1 cellular context compared by ENCODE assay signal in the genomic region with DNA sequence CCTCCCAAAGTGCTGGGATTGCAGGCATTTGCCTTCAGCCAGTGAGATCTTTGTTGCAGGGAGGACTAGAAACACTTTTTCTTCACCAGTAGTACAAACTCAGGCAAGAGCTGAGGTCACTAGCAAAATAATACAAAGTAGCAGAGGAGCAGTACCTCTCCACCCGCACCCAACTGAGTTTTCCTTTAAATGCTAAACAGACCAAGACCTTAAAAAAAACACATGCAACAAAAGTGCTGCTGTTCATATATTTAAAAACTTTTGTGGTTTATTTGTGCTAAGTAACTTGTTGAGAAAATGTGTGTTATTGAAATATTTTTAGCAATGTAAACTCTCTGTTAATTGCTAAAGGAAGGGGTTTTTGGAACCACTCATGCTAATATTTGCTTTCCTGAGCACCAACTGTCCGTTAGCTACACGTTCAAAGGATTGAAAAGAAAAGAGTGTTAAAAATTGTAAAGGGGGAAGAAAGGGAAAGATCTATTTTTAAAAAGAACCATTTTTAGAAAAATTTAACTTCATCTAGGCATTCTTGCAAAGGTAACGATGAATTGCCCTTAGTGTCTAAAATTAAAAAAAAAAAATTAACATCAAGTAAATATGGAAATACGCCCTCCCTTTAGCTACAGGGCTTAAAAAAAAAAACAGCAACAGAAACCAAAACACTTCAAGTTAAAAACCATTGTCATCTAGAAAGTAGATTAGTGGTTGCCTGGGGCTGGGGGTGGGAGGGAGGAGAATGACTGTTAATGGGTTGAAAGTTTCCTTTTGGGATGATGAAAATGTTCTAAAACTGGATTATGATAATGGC.
A peak's percentile ranks its signal among the peaks of the same experiment; 100 is the strongest.
TF ChIP-seq lines count a peak whose summit lies in the region.

No MANE protein-coding gene starts in this region.

TF ChIP-seq in GM12878, 131 proteins besides CTCF, POLR2A, EP300 and RAD21 (continued from another document and continues in another):
- TF ChIP-seq, protein P1, sequence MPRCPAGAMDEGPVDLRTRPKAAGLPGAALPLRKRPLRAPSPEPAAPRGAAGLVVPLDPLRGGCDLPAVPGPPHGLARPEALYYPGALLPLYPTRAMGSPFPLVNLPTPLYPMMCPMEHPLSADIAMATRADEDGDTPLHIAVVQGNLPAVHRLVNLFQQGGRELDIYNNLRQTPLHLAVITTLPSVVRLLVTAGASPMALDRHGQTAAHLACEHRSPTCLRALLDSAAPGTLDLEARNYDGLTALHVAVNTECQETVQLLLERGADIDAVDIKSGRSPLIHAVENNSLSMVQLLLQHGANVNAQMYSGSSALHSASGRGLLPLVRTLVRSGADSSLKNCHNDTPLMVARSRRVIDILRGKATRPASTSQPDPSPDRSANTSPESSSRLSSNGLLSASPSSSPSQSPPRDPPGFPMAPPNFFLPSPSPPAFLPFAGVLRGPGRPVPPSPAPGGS (IDR thresholded peaks at IDR 0.05; ENCODE audit: borderline replicate concordance, insufficient read depth, low read depth, low read length, poor library complexity, severe bottlenecking), result no peak
- no peak for TF ChIP-seq BACH1 (IDR thresholded peaks at IDR 0.05; ENCODE audit: borderline replicate concordance)
- TF ChIP-seq YBX1 (IDR thresholded peaks at IDR 0.05), result no peak
- no peak for TF ChIP-seq ZNF622 (IDR thresholded peaks at IDR 0.05)
- no peak for TF ChIP-seq TBL1XR1 (IDR thresholded peaks at IDR 0.05; ENCODE audit: low read depth, low read length)
- TF ChIP-seq RAD51 (IDR thresholded peaks at IDR 0.05), result 0 out of 2 replicates have a peak, but pooled peaks have one; percentile 16
- TF ChIP-seq POLR2AphosphoS2 (IDR thresholded peaks at IDR 0.05; ENCODE audit: low read depth, low read length), result no peak
- TF ChIP-seq JUND (IDR thresholded peaks at IDR 0.05; ENCODE audit: low read depth, low read length), result peak; percentile 40; the same call in 1 of the 2 replicates
- TF ChIP-seq YY1 (IDR thresholded peaks at IDR 0.05; ENCODE audit: low read depth, low read length), result no peak
- TF ChIP-seq NR2C2 (IDR thresholded peaks at IDR 0.05; ENCODE audit: borderline replicate concordance, control insufficient read depth, insufficient read length, low read depth), result no peak
- TF ChIP-seq GABPA (IDR thresholded peaks at IDR 0.05; ENCODE audit: low read depth), result no peak
- no peak for TF ChIP-seq NFYA (IDR thresholded peaks at IDR 0.05; ENCODE audit: borderline replicate concordance, low read depth, low read length)
- peak; percentile 57; the same call in 1 of the 2 replicates for TF ChIP-seq NBN (IDR thresholded peaks at IDR 0.05)
- TF ChIP-seq MTA3 (IDR thresholded peaks at IDR 0.05; ENCODE audit: borderline replicate concordance, low read length), result peak; percentile 51; the same call in 1 of the 2 replicates
- peak; percentile 67 to 72 for TF ChIP-seq IKZF2 (IDR thresholded peaks at IDR 0.05)
- no peak for TF ChIP-seq SP1 (IDR thresholded peaks at IDR 0.05; ENCODE audit: low read depth, low read length)
- TF ChIP-seq TARDBP (IDR thresholded peaks at IDR 0.05; ENCODE audit: borderline replicate concordance), result no peak
- no peak for TF ChIP-seq RB1 (IDR thresholded peaks at IDR 0.05; ENCODE audit: borderline replicate concordance)
- TF ChIP-seq, protein P2, sequence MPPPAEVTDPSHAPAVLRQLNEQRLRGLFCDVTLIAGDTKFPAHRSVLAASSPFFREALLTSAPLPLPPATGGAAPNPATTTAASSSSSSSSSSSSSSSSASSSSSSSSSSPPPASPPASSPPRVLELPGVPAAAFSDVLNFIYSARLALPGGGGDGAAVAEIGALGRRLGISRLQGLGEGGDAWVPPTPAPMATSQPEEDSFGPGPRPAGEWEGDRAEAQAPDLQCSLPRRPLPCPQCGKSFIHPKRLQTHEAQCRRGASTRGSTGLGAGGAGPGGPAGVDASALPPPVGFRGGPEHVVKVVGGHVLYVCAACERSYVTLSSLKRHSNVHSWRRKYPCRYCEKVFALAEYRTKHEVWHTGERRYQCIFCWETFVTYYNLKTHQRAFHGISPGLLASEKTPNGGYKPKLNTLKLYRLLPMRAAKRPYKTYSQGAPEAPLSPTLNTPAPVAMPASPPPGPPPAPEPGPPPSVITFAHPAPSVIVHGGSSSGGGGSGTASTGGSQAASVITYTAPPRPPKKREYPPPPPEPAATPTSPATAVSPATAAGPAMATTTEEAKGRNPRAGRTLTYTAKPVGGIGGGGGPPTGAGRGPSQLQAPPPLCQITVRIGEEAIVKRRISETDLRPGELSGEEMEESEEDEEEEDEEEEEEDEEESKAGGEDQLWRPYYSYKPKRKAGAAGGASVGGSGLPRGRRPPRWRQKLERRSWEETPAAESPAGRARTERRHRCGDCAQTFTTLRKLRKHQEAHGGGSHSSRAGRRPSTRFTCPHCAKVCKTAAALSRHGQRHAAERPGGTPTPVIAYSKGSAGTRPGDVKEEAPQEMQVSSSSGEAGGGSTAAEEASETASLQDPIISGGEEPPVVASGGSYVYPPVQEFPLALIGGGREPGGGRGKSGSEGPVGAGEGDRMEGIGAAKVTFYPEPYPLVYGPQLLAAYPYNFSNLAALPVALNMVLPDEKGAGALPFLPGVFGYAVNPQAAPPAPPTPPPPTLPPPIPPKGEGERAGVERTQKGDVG (CRISPR knock-in tag; IDR thresholded peaks at IDR 0.05), result no peak
- no peak for TF ChIP-seq POU2F2 (IDR thresholded peaks at IDR 0.05; ENCODE audit: borderline replicate concordance, low read depth, low read length)
- TF ChIP-seq, protein P3, sequence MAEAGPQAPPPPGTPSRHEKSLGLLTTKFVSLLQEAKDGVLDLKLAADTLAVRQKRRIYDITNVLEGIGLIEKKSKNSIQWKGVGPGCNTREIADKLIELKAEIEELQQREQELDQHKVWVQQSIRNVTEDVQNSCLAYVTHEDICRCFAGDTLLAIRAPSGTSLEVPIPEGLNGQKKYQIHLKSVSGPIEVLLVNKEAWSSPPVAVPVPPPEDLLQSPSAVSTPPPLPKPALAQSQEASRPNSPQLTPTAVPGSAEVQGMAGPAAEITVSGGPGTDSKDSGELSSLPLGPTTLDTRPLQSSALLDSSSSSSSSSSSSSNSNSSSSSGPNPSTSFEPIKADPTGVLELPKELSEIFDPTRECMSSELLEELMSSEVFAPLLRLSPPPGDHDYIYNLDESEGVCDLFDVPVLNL (IDR thresholded peaks at IDR 0.05; ENCODE audit: low read depth, low read length), result no peak
- TF ChIP-seq STAT3 (IDR thresholded peaks at IDR 0.05; ENCODE audit: low read depth, low read length), result no peak
- TF ChIP-seq SMAD5 (IDR thresholded peaks at IDR 0.05; ENCODE audit: low read depth), result no peak
- TF ChIP-seq SREBF2 (IDR thresholded peaks at IDR 0.05; ENCODE audit: low read length), result no peak
- TF ChIP-seq CREM (IDR thresholded peaks at IDR 0.05; ENCODE audit: low read depth), result no peak
- no peak for TF ChIP-seq HDAC2 (IDR thresholded peaks at IDR 0.05)
- no peak for TF ChIP-seq RBBP5 (conservative IDR thresholded peaks at IDR 0.05)
- TF ChIP-seq, protein P4, sequence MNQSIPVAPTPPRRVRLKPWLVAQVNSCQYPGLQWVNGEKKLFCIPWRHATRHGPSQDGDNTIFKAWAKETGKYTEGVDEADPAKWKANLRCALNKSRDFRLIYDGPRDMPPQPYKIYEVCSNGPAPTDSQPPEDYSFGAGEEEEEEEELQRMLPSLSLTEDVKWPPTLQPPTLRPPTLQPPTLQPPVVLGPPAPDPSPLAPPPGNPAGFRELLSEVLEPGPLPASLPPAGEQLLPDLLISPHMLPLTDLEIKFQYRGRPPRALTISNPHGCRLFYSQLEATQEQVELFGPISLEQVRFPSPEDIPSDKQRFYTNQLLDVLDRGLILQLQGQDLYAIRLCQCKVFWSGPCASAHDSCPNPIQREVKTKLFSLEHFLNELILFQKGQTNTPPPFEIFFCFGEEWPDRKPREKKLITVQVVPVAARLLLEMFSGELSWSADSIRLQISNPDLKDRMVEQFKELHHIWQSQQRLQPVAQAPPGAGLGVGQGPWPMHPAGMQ (IDR thresholded peaks at IDR 0.05; ENCODE audit: borderline replicate concordance), result no peak
- no peak for TF ChIP-seq SMAD1 (IDR thresholded peaks at IDR 0.05; ENCODE audit: low read depth, partially characterized antibody)
- TF ChIP-seq ZNF217 (IDR thresholded peaks at IDR 0.05), result peak; percentile 85
- TF ChIP-seq, protein P5, sequence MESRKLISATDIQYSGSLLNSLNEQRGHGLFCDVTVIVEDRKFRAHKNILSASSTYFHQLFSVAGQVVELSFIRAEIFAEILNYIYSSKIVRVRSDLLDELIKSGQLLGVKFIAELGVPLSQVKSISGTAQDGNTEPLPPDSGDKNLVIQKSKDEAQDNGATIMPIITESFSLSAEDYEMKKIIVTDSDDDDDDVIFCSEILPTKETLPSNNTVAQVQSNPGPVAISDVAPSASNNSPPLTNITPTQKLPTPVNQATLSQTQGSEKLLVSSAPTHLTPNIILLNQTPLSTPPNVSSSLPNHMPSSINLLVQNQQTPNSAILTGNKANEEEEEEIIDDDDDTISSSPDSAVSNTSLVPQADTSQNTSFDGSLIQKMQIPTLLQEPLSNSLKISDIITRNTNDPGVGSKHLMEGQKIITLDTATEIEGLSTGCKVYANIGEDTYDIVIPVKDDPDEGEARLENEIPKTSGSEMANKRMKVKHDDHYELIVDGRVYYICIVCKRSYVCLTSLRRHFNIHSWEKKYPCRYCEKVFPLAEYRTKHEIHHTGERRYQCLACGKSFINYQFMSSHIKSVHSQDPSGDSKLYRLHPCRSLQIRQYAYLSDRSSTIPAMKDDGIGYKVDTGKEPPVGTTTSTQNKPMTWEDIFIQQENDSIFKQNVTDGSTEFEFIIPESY (IDR thresholded peaks at IDR 0.05), result no peak
- peak; percentile 70 for TF ChIP-seq MEF2B (IDR thresholded peaks at IDR 0.05; ENCODE audit: partially characterized antibody, poor library complexity, severe bottlenecking)
- no peak for TF ChIP-seq TAF1 (IDR thresholded peaks at IDR 0.05; ENCODE audit: borderline replicate concordance, low read depth, low read length)
- TF ChIP-seq MYC (IDR thresholded peaks at IDR 0.05; ENCODE audit: insufficient read depth, insufficient read length, insufficient replicate concordance, low read length, severe bottlenecking), result no peak
- no peak for TF ChIP-seq HDAC6 (IDR thresholded peaks at IDR 0.05; ENCODE audit: unreplicated experiment)
- no peak for TF ChIP-seq HCFC1 (IDR thresholded peaks at IDR 0.05; ENCODE audit: low read length)
- TF ChIP-seq ETV6 (conservative IDR thresholded peaks at IDR 0.05 in 1 of 2, IDR thresholded peaks at IDR 0.05 in 1 of 2; ENCODE audit: borderline replicate concordance in 1 of 2, low read depth in 1 of 2), result no peak
- TF ChIP-seq, protein P6, sequence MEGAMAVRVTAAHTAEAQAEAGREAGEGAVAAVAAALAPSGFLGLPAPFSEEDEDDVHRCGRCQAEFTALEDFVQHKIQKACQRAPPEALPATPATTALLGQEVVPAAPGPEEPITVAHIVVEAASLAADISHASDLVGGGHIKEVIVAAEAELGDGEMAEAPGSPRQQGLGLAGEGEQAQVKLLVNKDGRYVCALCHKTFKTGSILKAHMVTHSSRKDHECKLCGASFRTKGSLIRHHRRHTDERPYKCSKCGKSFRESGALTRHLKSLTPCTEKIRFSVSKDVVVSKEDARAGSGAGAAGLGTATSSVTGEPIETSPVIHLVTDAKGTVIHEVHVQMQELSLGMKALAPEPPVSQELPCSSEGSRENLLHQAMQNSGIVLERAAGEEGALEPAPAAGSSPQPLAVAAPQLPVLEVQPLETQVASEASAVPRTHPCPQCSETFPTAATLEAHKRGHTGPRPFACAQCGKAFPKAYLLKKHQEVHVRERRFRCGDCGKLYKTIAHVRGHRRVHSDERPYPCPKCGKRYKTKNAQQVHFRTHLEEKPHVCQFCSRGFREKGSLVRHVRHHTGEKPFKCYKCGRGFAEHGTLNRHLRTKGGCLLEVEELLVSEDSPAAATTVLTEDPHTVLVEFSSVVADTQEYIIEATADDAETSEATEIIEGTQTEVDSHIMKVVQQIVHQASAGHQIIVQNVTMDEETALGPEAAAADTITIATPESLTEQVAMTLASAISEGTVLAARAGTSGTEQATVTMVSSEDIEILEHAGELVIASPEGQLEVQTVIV (IDR thresholded peaks at IDR 0.05; ENCODE audit: borderline replicate concordance, partially characterized antibody), result no peak
- TF ChIP-seq, protein P7, sequence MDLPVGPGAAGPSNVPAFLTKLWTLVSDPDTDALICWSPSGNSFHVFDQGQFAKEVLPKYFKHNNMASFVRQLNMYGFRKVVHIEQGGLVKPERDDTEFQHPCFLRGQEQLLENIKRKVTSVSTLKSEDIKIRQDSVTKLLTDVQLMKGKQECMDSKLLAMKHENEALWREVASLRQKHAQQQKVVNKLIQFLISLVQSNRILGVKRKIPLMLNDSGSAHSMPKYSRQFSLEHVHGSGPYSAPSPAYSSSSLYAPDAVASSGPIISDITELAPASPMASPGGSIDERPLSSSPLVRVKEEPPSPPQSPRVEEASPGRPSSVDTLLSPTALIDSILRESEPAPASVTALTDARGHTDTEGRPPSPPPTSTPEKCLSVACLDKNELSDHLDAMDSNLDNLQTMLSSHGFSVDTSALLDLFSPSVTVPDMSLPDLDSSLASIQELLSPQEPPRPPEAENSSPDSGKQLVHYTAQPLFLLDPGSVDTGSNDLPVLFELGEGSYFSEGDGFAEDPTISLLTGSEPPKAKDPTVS (IDR thresholded peaks at IDR 0.05; ENCODE audit: low read depth, low read length), result no peak
- TF ChIP-seq KLF5 (IDR thresholded peaks at IDR 0.05; ENCODE audit: partially characterized antibody), result no peak
- TF ChIP-seq, protein P8, sequence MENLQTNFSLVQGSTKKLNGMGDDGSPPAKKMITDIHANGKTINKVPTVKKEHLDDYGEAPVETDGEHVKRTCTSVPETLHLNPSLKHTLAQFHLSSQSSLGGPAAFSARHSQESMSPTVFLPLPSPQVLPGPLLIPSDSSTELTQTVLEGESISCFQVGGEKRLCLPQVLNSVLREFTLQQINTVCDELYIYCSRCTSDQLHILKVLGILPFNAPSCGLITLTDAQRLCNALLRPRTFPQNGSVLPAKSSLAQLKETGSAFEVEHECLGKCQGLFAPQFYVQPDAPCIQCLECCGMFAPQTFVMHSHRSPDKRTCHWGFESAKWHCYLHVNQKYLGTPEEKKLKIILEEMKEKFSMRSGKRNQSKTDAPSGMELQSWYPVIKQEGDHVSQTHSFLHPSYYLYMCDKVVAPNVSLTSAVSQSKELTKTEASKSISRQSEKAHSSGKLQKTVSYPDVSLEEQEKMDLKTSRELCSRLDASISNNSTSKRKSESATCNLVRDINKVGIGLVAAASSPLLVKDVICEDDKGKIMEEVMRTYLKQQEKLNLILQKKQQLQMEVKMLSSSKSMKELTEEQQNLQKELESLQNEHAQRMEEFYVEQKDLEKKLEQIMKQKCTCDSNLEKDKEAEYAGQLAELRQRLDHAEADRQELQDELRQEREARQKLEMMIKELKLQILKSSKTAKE (IDR thresholded peaks at IDR 0.05; ENCODE audit: low read depth, poor library complexity, severe bottlenecking), result peak; percentile 60
- TF ChIP-seq ASH2L (IDR thresholded peaks at IDR 0.05; ENCODE audit: borderline replicate concordance, low read depth), result no peak
- TF ChIP-seq POLR2AphosphoS5 (IDR thresholded peaks at IDR 0.05; ENCODE audit: low read length), result no peak
- no peak for TF ChIP-seq BRCA1 (IDR thresholded peaks at IDR 0.05; ENCODE audit: low read depth, low read length)
- no peak for TF ChIP-seq RCOR1 (conservative IDR thresholded peaks at IDR 0.05; ENCODE audit: low read depth, low read length)
- no peak; the same call in 1 of the 2 replicates for TF ChIP-seq IKZF1 (conservative IDR thresholded peaks at IDR 0.05)
